In the genomic region with DNA sequence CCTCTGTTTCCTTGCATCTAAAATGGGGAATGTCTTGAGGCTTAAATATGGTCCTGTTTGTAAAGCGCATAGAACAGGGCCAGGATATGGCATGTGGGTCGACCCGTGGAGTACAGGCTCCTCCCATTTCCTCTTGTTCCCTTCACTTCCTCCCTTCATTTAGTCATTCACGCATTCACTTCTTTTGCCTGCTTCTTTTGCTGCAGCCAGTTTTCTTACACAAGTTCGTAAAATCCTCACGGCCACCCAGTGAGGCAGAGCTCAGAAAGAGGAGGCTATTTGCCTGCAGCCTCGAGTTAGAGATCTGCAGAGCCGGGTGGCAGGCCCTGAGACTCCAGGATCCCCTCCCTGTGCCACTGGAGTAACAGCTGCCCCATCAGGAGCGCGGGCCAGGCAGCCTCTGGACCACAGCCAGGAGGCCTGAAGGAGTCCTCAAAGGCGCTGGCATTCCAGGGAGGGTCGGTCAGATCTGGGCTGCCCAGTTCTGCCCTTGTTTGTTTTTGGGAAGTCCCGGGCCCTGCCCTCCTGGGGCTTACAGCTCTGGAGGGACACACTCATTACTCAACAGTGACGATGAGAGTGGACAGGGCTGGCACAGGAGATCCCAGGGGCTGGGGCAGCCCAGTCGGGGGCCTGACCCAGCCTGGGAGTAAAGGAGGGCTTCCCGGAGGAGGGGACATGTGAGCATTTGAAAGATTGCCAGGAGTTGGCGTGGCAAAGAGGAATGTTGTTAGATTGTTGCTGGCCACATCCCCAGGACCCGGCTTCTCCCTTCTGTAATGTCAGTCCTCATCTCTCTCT, we compare ENCODE assay signal across 8 cellular contexts. TPM values are rescaled to one million over a fixed set of nuclear protein-coding genes. Genes with fewer than 3 reads are reported as not detected.
A peak's percentile ranks its signal among the peaks of the same experiment; 100 is the strongest.
DNase-seq lines count a peak whose midpoint lies in the region; ATAC-seq and TF ChIP-seq lines count a peak whose summit lies in the region.

No MANE protein-coding gene starts in this region.

- no peaks in the 10 kb centered on the region for H3K27me3 ChIP-seq in SU-DHL-6 (ENCODE audit: low read length)
- no peaks in the 10 kb centered on the region for H3K27me3 ChIP-seq in osteoblast (ENCODE audit: insufficient read depth, low read length)

- H3K9me2 ChIP-seq in SU-DHL-6 (replicated peaks; ENCODE audit: insufficient read depth, low read length), result no peaks in the 10 kb centered on the region

- H3F3A ChIP-seq in SU-DHL-6 (ENCODE audit: insufficient read depth), result peaks cover under 1% of the 10 kb centered on the region; the same call in 1 of the 2 replicates

- H2AFZ ChIP-seq in SU-DHL-6 (ENCODE audit: low read depth, low read length, severe bottlenecking), result no peak overlapping the region
- H2AFZ ChIP-seq in osteoblast (ENCODE audit: low read length), result peak overlapping the region; percentile 6

- peaks cover 30% of the 10 kb centered on the region for H3K4me1 ChIP-seq in osteoblast (ENCODE audit: insufficient read depth, low read length)

- peaks cover 19% of the 10 kb centered on the region for H3K36me3 Mint-ChIP-seq in endothelial cell (ENCODE audit: low read depth, unreplicated experiment)

- H3K4me3 Mint-ChIP-seq in endothelial cell (ENCODE audit: unreplicated experiment), result no peak overlapping the region

- H3K36me3 ChIP-seq in SU-DHL-6 (ENCODE audit: low read length), result no peaks in the 10 kb centered on the region
- H3K36me3 ChIP-seq in osteoblast (ENCODE audit: insufficient read depth, low read length), result peaks cover 23% of the 10 kb centered on the region

- H3K79me2 ChIP-seq in SU-DHL-6 (ENCODE audit: insufficient read depth, low read length) (peaks cover 71% of the 10 kb centered on the region), osteoblast (ENCODE audit: insufficient read depth, low read length) (peaks cover 82% of the 10 kb centered on the region)

- H3K4me1 Mint-ChIP-seq in endothelial cell (ENCODE audit: unreplicated experiment), result peaks cover 44% of the 10 kb centered on the region

- peak overlapping the region; percentile 42 for H3K4me3 ChIP-seq in SU-DHL-6 (ENCODE audit: insufficient read depth, low read length, poor library complexity, severe bottlenecking)
- H3K4me3 ChIP-seq in osteoblast (ENCODE audit: insufficient read depth, low read length), result peak overlapping the region; percentile 8

- DNase-seq in activated T-cell treated with anti-CD3 and anti-CD28 coated beads for 24 hours (ENCODE audit: low read depth) (peak; percentile 23), endothelial cell (ENCODE audit: low spot score) (no peak), osteoblast (ENCODE audit: insufficient read length, low spot score, missing footprints) (peak; percentile 96), NCI-H146 treated with DMSO at 0.1 percent for 48 hours (lab: John Stamatoyannopoulos, UW; ENCODE audit: unreplicated experiment) (no peak)
- DNase-seq in activated T-cell treated with anti-CD3 and anti-CD28 coated beads, Interleukin-2, amount 50 U/mL, for 1 hour, result no peak

- H4K20me1 ChIP-seq in SU-DHL-6 (ENCODE audit: low read depth, low read length), result no peaks in the 10 kb centered on the region
- H4K20me1 ChIP-seq in osteoblast (ENCODE audit: insufficient read depth, low read length), result peaks cover 19% of the 10 kb centered on the region

- H3K4me2 ChIP-seq in SU-DHL-6 (ENCODE audit: low read depth, low read length, poor library complexity, severe bottlenecking) (peak overlapping the region; percentile 60), osteoblast (ENCODE audit: insufficient read depth, low read length) (peak overlapping the region; percentile 44)

- no peaks in the 10 kb centered on the region for H3K9me3 Mint-ChIP-seq in endothelial cell (ENCODE audit: unreplicated experiment)

- H3K27me3 Mint-ChIP-seq in endothelial cell (ENCODE audit: unreplicated experiment), result peaks cover 12% of the 10 kb centered on the region

- TF ChIP-seq CTCF in SU-DHL-6 (IDR thresholded peaks at IDR 0.05; ENCODE audit: insufficient read depth, low read length, poor library complexity, severe bottlenecking) (no peak), endothelial cell (IDR thresholded peaks at IDR 0.05; ENCODE audit: unreplicated experiment) (no peak), osteoblast (IDR thresholded peaks at IDR 0.05; ENCODE audit: extremely low read depth, low read depth, low read length) (no peak)

- H3K9me3 ChIP-seq in SU-DHL-6 (ENCODE audit: insufficient read depth, low read length) (no peaks in the 10 kb centered on the region), osteoblast (ENCODE audit: low read depth, low read length) (no peaks in the 10 kb centered on the region)

- H3K27ac Mint-ChIP-seq in endothelial cell (ENCODE audit: unreplicated experiment), result peak overlapping the region; percentile 82

- peak overlapping the region; percentile 50 for H3K9ac ChIP-seq in SU-DHL-6 (ENCODE audit: low read length)

- H3K27ac ChIP-seq in SU-DHL-6 (ENCODE audit: low read depth, low read length) (peak overlapping the region; percentile 69), osteoblast (ENCODE audit: low read depth, low read length) (peak overlapping the region; percentile 76)

- ATAC-seq in HG02571 (IDR thresholded peaks at IDR 0.05; ENCODE audit: unreplicated experiment) (no peak), GM19395 (IDR thresholded peaks at IDR 0.05; ENCODE audit: unreplicated experiment) (no peak)

RNA-seq across cellular contexts. Expression of gene PPP5C, which starts 4.6 kb away (rescaled TPM):
- 66.7 TPM for total RNA-seq in endothelial cell (ENCODE audit: unreplicated experiment)
- total RNA-seq in osteoblast, result 34.8 and 36.6 TPM in 2 replicates

RNA-seq across cellular contexts. Expression of gene HIF3A, which starts 54.6 kb away (rescaled TPM):
- total RNA-seq in endothelial cell (ENCODE audit: unreplicated experiment), result 54.2 TPM
- not detected in 2 replicates for total RNA-seq in osteoblast

Comparison
In these comparisons a context has a peak if more than half of its experiments do, and no peak if none do; other contexts are left out.
1. DNase-seq: peak in activated T-cell treated with anti-CD3 and anti-CD28 coated beads for 24 hours (single experiment) and osteoblast (single experiment); none in activated T-cell treated with anti-CD3 and anti-CD28 coated beads, Interleukin-2, amount 50 U/mL, for 1 hour (single experiment), endothelial cell (single experiment) and NCI-H146 treated with DMSO at 0.1 percent for 48 hours (single experiment).
2. RNA of gene HIF3A, which starts 54.6 kb away (total RNA-seq): 54.2 TPM in endothelial cell (single experiment); not detected in osteoblast; every median in the first group is over 10 times any median in the second.